Comparison of ENCODE assay signal across 14 cellular contexts in the genomic region with DNA sequence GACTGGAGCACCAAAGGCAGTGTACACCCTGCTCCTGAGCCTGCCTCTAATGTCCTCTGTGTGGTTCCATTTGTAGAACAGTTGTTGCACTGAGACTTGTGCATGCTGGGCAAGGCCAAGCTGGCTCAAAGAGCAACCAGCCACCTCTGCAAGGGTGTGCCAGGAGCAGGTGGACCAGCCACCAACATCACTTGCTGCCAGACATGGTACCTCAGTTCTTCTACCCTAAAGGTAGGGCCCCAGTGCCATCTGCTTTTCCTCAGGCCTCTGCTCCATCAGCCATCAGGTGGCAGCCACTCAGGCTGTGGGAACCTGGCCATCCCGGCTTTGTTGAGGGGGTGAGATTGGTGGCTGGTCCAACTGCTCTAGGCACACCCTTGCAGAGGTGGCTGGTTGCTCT. TPM values are rescaled to one million over a fixed set of nuclear protein-coding genes. Genes with fewer than 3 reads are reported as not detected.
DNase-seq lines count a peak whose midpoint lies in the region; ATAC-seq and TF ChIP-seq lines count a peak whose summit lies in the region.
"Not testable (repeated sequence)": the region's sequence is repeated elsewhere in the genome, so short reads cannot be mapped to it uniquely, and the experiment has no call there.
"Had no signal": no experiment of that assay in that cellular context is flagged by ENCODE, and none has a peak within 500 bp of the region (broad histone marks: within the 10 kb centered on the region; RNA-seq: fewer than 3 reads in every experiment).

No MANE protein-coding gene starts in this region.

- not testable (repeated sequence) for H3K27me3 Mint-ChIP-seq in CD14-positive monocyte (ENCODE audit: low read depth in 3 of 3); chondrocyte (ENCODE audit: low read depth)

- no CpG with 5 or more reads among the region's 1 CpG for WGBS in right cardiac atrium

- H3K27me3 ChIP-seq in right cardiac atrium (ENCODE audit: control insufficient read depth, insufficient read depth) = not testable (repeated sequence)

- H3K27ac Mint-ChIP-seq in CD14-positive monocyte; chondrocyte (ENCODE audit: unreplicated experiment): not testable (repeated sequence)

- not testable (repeated sequence) for H3K9me3 Mint-ChIP-seq in CD14-positive monocyte; chondrocyte (ENCODE audit: low read depth)

- ATAC-seq in right cardiac atrium = not testable (repeated sequence)

- H3K36me3 Mint-ChIP-seq in CD14-positive monocyte; chondrocyte (ENCODE audit: low read depth): not testable (repeated sequence)

- not testable (repeated sequence) for H3K4me3 Mint-ChIP-seq in CD14-positive monocyte; chondrocyte (ENCODE audit: unreplicated experiment)

- H3K4me1 ChIP-seq in right cardiac atrium (ENCODE audit: control insufficient read depth, insufficient read depth, low read length) = not testable (repeated sequence)

- H3K27ac ChIP-seq in right cardiac atrium (ENCODE audit: low read length) = not testable (repeated sequence)

- not testable (repeated sequence) for H3K9me3 ChIP-seq in right cardiac atrium (ENCODE audit: control insufficient read depth, low read length)

- not testable (repeated sequence) for TF ChIP-seq CTCF in CD14-positive monocyte (IDR thresholded peaks at IDR 0.05); chondrocyte (IDR thresholded peaks at IDR 0.05)

- DNase-seq in CD14-positive monocyte (ENCODE audit: low spot score) (peak; percentile 1), chondrocyte (ENCODE audit: low spot score) (peak; percentile 30), right cardiac atrium (peak in 2 of 3 donors; percentile 0), mesenteric fat pad (ENCODE audit: low spot score) (peak; percentile 26)
- DNase-seq in activated CD4-positive, alpha-beta T cell treated with anti-CD3 and anti-CD28 coated beads for 48 hours = peak; percentile 0
- peak; percentile 0 for DNase-seq in stimulated activated CD4-positive, alpha-beta T cell treated with anti-CD3 and anti-CD28 coated beads, Interleukin-4, amount 100 ng/mL, for 1 hour

- intact Hi-C loops in CD14-positive monocyte (cut with micrococcal nuclease); right cardiac atrium (cut with DNase I): not testable (repeated sequence)

- not testable (repeated sequence) for H3K4me1 Mint-ChIP-seq in CD14-positive monocyte; chondrocyte (ENCODE audit: low read depth)

- H3K4me3 ChIP-seq in right cardiac atrium (ENCODE audit: low read length) = not testable (repeated sequence)

RNA-seq across cellular contexts. Expression of a gene that starts 38.7 kb away (rescaled TPM):
- not detected for polyA plus RNA-seq in CD14-positive monocyte
- not detected in 3 replicates for total RNA-seq in chondrocyte
- total RNA-seq in right cardiac atrium = not detected
- polyA plus RNA-seq in right cardiac atrium = not detected
- not detected for total RNA-seq in mesenteric fat pad
- total RNA-seq: CD4-positive, CD25-positive, alpha-beta regulatory T cell; CD8-positive, alpha-beta T cell; GM12878; GM23248; H1; H7 had no signal
- polyA plus RNA-seq: A549; BJ; CD4-positive, CD25-positive, alpha-beta regulatory T cell; GM12878; GM23248; H1 had no signal
